ENCODE assay signal across 27 cellular contexts in genomic region chr7:2990949-2991470, GRCh38. TPM values are rescaled to one million over a fixed set of nuclear protein-coding genes. Genes with fewer than 3 reads are reported as not detected.
A peak's percentile ranks its signal among the peaks of the same experiment; 100 is the strongest.
DNase-seq lines count a peak whose midpoint lies in the region; ATAC-seq, FAIRE-seq and TF ChIP-seq lines count a peak whose summit lies in the region.
"Had no signal": no experiment of that assay in that cellular context is flagged by ENCODE, and none has a peak within 500 bp of the region (broad histone marks: within the 10 kb centered on the region; RNA-seq: fewer than 3 reads in every experiment).

No MANE protein-coding gene starts in this region.

- no peak for FAIRE-seq in kidney (lab: Jason Lieb, UNC)
- FAIRE-seq: GM12891 had no signal

- POLR2A ChIA-PET in activated CD4-positive, alpha-beta T cell treated with anti-CD3 and anti-CD28 coated beads, Interleukin-2, amount 10 ng/mL, durations not matched to agents 7 days and 5 days (lab: Charles Lee), result no interaction called here

- TF ChIP-seq POLR2A in sigmoid colon (IDR thresholded peaks at IDR 0.05), result no peak

- H3K4me1 ChIP-seq in kidney (ENCODE audit: control insufficient read depth in 1 of 2, insufficient read depth in 1 of 2, low read depth in 1 of 2, low read length in 2 of 2) (peaks cover 0 to 3% of the 10 kb centered on the region in 2 donors), sigmoid colon (no peaks in the 10 kb centered on the region)

- H3K9me3 Mint-ChIP-seq in activated CD4-positive, alpha-beta T cell treated with anti-CD3 and anti-CD28 coated beads, Interleukin-2, amount 10 ng/mL, durations not matched to agents 7 days and 5 days, result peaks cover 35% of the 10 kb centered on the region

- no peak for TF ChIP-seq EP300 in sigmoid colon (IDR thresholded peaks at IDR 0.05)

- no peaks in the 10 kb centered on the region for H3K27me3 Mint-ChIP-seq in activated CD4-positive, alpha-beta T cell treated with anti-CD3 and anti-CD28 coated beads, Interleukin-2, amount 10 ng/mL, durations not matched to agents 7 days and 5 days
- H3K27me3 Mint-ChIP-seq: CD8-positive, alpha-beta memory T cell had no signal

- no peak overlapping the region for H3K4me3 Mint-ChIP-seq in activated CD4-positive, alpha-beta T cell treated with anti-CD3 and anti-CD28 coated beads, Interleukin-2, amount 10 ng/mL, durations not matched to agents 7 days and 5 days
- H3K4me3 Mint-ChIP-seq: CD8-positive, alpha-beta memory T cell; H9; HFFc6 had no signal

- CTCF ChIA-PET in activated CD4-positive, alpha-beta T cell treated with anti-CD3 and anti-CD28 coated beads, Interleukin-2, amount 10 ng/mL, durations not matched to agents 7 days and 5 days (lab: Charles Lee), result interaction anchor here (1.0 kb wide), 1 partner anchor 11 kb away, joined by 6 read pairs; no protein-coding TSS in a partner anchor

- H3K9ac ChIP-seq in kidney (ENCODE audit: low read length in 2 of 2), result no peak overlapping the region

- peaks cover 77% of the 10 kb centered on the region for H3K36me3 Mint-ChIP-seq in activated CD4-positive, alpha-beta T cell treated with anti-CD3 and anti-CD28 coated beads, Interleukin-2, amount 10 ng/mL, durations not matched to agents 7 days and 5 days (ENCODE audit: low read depth)

- H3K36me3 ChIP-seq in kidney (ENCODE audit: control insufficient read depth in 1 of 2, insufficient read depth in 2 of 2, low read length in 2 of 2) (no peaks in the 10 kb centered on the region), sigmoid colon (no peaks in the 10 kb centered on the region), H7 (replicated peaks; ENCODE audit: control insufficient read depth, insufficient read depth, low read length) (no peaks in the 10 kb centered on the region; the same call in 1 of the 2 replicates)

- peak overlapping the region; percentile 9 for H3K27ac Mint-ChIP-seq in activated CD4-positive, alpha-beta T cell treated with anti-CD3 and anti-CD28 coated beads, Interleukin-2, amount 10 ng/mL, durations not matched to agents 7 days and 5 days
- H3K27ac Mint-ChIP-seq: H9, HFFc6 had no signal

- intact Hi-C loops in kidney (cut with DNase I) (no loop called here), sigmoid colon (cut with DNase I) (no loop called here)

- 63 to 81% methylated on average over 6 of the region's 6 CpGs for WGBS in sigmoid colon, 2 donors

- H3K27me3 ChIP-seq in sigmoid colon (no peaks in the 10 kb centered on the region), H7 (ENCODE audit: control insufficient read depth, insufficient read depth, low read length) (no peaks in the 10 kb centered on the region)

- H3K4me3 ChIP-seq in kidney (ENCODE audit: low read length in 2 of 2) (no peak overlapping the region), sigmoid colon (no peak overlapping the region), H7 (ENCODE audit: insufficient read depth, low read depth, low read length) (no peak overlapping the region)
- H3K4me3 ChIP-seq: PC-9 had no signal

- ATAC-seq in GM19351 (IDR thresholded peaks at IDR 0.05; ENCODE audit: unreplicated experiment), result no peak

- H3K4me1 Mint-ChIP-seq in activated CD4-positive, alpha-beta T cell treated with anti-CD3 and anti-CD28 coated beads, Interleukin-2, amount 10 ng/mL, durations not matched to agents 7 days and 5 days, result peaks cover 14% of the 10 kb centered on the region

- TF ChIP-seq CTCF in kidney (IDR thresholded peaks at IDR 0.05; ENCODE audit: borderline replicate concordance, extremely low read depth, insufficient read depth) (no peak), sigmoid colon (IDR thresholded peaks at IDR 0.05) (no peak)

- DNase-seq in activated CD4-positive, alpha-beta T cell treated with anti-CD3 and anti-CD28 coated beads, Interleukin-2, amount 10 ng/mL, durations not matched to agents 7 days and 5 days, result no peak
- DNase-seq in activated CD4-positive, alpha-beta T cell treated with anti-CD3 and anti-CD28 coated beads, Interleukin-2, amount 50 U/mL, for 1 hour, result no peak
- peak; percentile 37 for DNase-seq in M059J (ENCODE audit: low read depth)
- peak; percentile 2 for DNase-seq in kidney
- peak; percentile 7 for DNase-seq in sigmoid colon
- DNase-seq in H7, result no peak
- no peak for DNase-seq in GOT3 (lab: John Stamatoyannopoulos, UW)
- DNase-seq: C1 segment of cervical spinal cord; Calu3; CD8-positive, alpha-beta memory T cell; DMS153; H9; HFFc6; MM.1S; NCI-H1092; NCI-H1436 treated with DMSO at 0.1 percent for 48 hours; NCI-H1930; NCI-H2227 treated with DMSO at 0.1 percent for 48 hours; NCI-H510A; PC-9; RPMI8226; SHP77 had no signal

- H3K9me3 ChIP-seq in kidney (ENCODE audit: control insufficient read depth in 1 of 2, low read length in 2 of 2), result peaks cover 0 to 5% of the 10 kb centered on the region in 2 donors
- no peaks in the 10 kb centered on the region for H3K9me3 ChIP-seq in sigmoid colon

- H3K27ac ChIP-seq in kidney (ENCODE audit: low read depth in 2 of 2, low read length in 2 of 2) (no peak overlapping the region), sigmoid colon (no peak overlapping the region)
- H3K27ac ChIP-seq: 22Rv1, PC-9 had no signal

RNA-seq across cellular contexts. Expression of gene CARD11, which starts 52.7 kb away (rescaled TPM):
- 100 to 1,000 TPM; 160 to 167 TPM for total RNA-seq in activated CD4-positive, alpha-beta T cell treated with anti-CD3 and anti-CD28 coated beads, Interleukin-2, amount 10 ng/mL, durations not matched to agents 7 days and 5 days
- total RNA-seq in M059J (2014; rRNA removed; shearing (Covaris generic)), result 2.2 and 5.2 TPM in 2 replicates
- total RNA-seq in kidney (9.6 TPM), sigmoid colon (under 1 TPM in 3 of 4 donors, not detected in 1; 0.14 to 0.71 (median 0.33) TPM)
- polyA plus RNA-seq in kidney (ENCODE audit: insufficient read depth, low read depth, low replicate concordance) (0.22 TPM), sigmoid colon (10 to 100 TPM in 1 of 3 donors, under 1 TPM in 2; 0.60 to 22.4 (median 0.92) TPM)
- total RNA-seq in H7 (2014; rRNA removed; shearing (Covaris generic)), result 21.4 and 32.7 TPM in 2 replicates
- total RNA-seq: G401, HFFc6, LHCN-M2 had no signal

Comparison
In these comparisons a context has a peak if more than half of its experiments do, and no peak if none do; other contexts are left out.
1. DNase-seq: peak in M059J (single experiment), kidney (single experiment) and sigmoid colon (single experiment); none in activated CD4-positive, alpha-beta T cell treated with anti-CD3 and anti-CD28 coated beads, Interleukin-2, amount 10 ng/mL, durations not matched to agents 7 days and 5 days (single experiment), activated CD4-positive, alpha-beta T cell treated with anti-CD3 and anti-CD28 coated beads, Interleukin-2, amount 50 U/mL, for 1 hour (single experiment), H7 (single experiment) and GOT3 (single experiment).